Comparison of ENCODE assay signal across 16 cellular contexts in genomic region chr4:124019749-124020549, GRCh38.
DNase-seq lines count a peak whose midpoint lies in the region; ATAC-seq and TF ChIP-seq lines count a peak whose summit lies in the region.
"Had no signal": no experiment of that assay in that cellular context is flagged by ENCODE, and none has a peak within 500 bp of the region (broad histone marks: within the 10 kb centered on the region; RNA-seq: fewer than 3 reads in every experiment).

No MANE protein-coding gene starts in this region.

- H3K4me1 ChIP-seq in Caco-2 (peaks cover 18% of the 10 kb centered on the region), left ventricle myocardium inferior (peaks cover 21% of the 10 kb centered on the region)
- H3K4me1 ChIP-seq: HAP-1 had no signal

- CTCF ChIA-PET in Caco-2 (lab: Charles Lee) = no interaction called here

- no peaks in the 10 kb centered on the region for H3K36me3 Mint-ChIP-seq in Caco-2 (ENCODE audit: insufficient read depth, unreplicated experiment)
- H3K36me3 Mint-ChIP-seq in activated T-helper 1 cell treated with anti-CD3 and anti-CD28 coated beads, Interleukin-12 subunit alpha, Interleukin-12 subunit beta, Interleukin-2, Interleukin-4 antibody, amounts not matched to agents 30 ng/mL and 10 ng/mL and 1 ng/mL, durations not matched to agents 14 hours and 24 hours and 36 hours (ENCODE audit: low read depth) = no peaks in the 10 kb centered on the region

- H3K9me3 ChIP-seq in Caco-2 (no peaks in the 10 kb centered on the region; the same call in 1 of the 2 replicates), left ventricle myocardium inferior (replicated peaks) (no peaks in the 10 kb centered on the region)
- H3K9me3 ChIP-seq: HAP-1 had no signal

- intact Hi-C loops in Caco-2 (cut with micrococcal nuclease; ENCODE audit: unreplicated experiment) (loop anchor here (2.0 to 10.0 kb wide), 2 partner anchors 541 to 915 kb away; no protein-coding TSS in a partner anchor), left ventricle myocardium inferior (cut with micrococcal nuclease) (no loop called here), sciatic nerve (cut with DNase I) (no loop called here)
- intact Hi-C loops in activated T-helper 1 cell treated with anti-CD3 and anti-CD28 coated beads, Interleukin-12 subunit alpha, Interleukin-12 subunit beta, Interleukin-2, Interleukin-4 antibody, amounts not matched to agents 30 ng/mL and 10 ng/mL and 1 ng/mL, durations not matched to agents 14 hours and 24 hours and 36 hours (cut with micrococcal nuclease) = no loop called here

- BruUV-seq in Caco-2 (replicated peaks; lab: Mats Ljungman, UMichigan) = no TSS peak

- peak overlapping the region; percentile 79 for H3K27ac ChIP-seq in left ventricle myocardium inferior (replicated peaks)
- H3K27ac ChIP-seq: SJCRH30, VCaP had no signal

- POLR2A ChIA-PET in Caco-2 (lab: Charles Lee) = no interaction called here

- H3K9me3 Mint-ChIP-seq in Caco-2 (ENCODE audit: unreplicated experiment) = peaks cover 10% of the 10 kb centered on the region
- peaks cover 3% of the 10 kb centered on the region for H3K9me3 Mint-ChIP-seq in activated T-helper 1 cell treated with anti-CD3 and anti-CD28 coated beads, Interleukin-12 subunit alpha, Interleukin-12 subunit beta, Interleukin-2, Interleukin-4 antibody, amounts not matched to agents 30 ng/mL and 10 ng/mL and 1 ng/mL, durations not matched to agents 14 hours and 24 hours and 36 hours
- H3K9me3 Mint-ChIP-seq: effector memory CD8-positive, alpha-beta T cell had no signal

- H3K27me3 ChIP-seq in Caco-2 (replicated peaks; ENCODE audit: control insufficient read depth, insufficient read depth, low read length) (no peaks in the 10 kb centered on the region), left ventricle myocardium inferior (ENCODE audit: low read depth) (no peaks in the 10 kb centered on the region)
- H3K27me3 ChIP-seq: SJCRH30 had no signal

- H3K4me3 Mint-ChIP-seq in Caco-2 (ENCODE audit: unreplicated experiment) = no peak overlapping the region
- H3K4me3 Mint-ChIP-seq in activated T-helper 1 cell treated with anti-CD3 and anti-CD28 coated beads, Interleukin-12 subunit alpha, Interleukin-12 subunit beta, Interleukin-2, Interleukin-4 antibody, amounts not matched to agents 30 ng/mL and 10 ng/mL and 1 ng/mL, durations not matched to agents 14 hours and 24 hours and 36 hours = no peak overlapping the region
- H3K4me3 Mint-ChIP-seq: effector memory CD8-positive, alpha-beta T cell had no signal

- peak overlapping the region; percentile 13 for H3K27ac Mint-ChIP-seq in Caco-2 (ENCODE audit: unreplicated experiment)
- peak overlapping the region; percentile 62 for H3K27ac Mint-ChIP-seq in activated T-helper 1 cell treated with anti-CD3 and anti-CD28 coated beads, Interleukin-12 subunit alpha, Interleukin-12 subunit beta, Interleukin-2, Interleukin-4 antibody, amounts not matched to agents 30 ng/mL and 10 ng/mL and 1 ng/mL, durations not matched to agents 14 hours and 24 hours and 36 hours
- H3K27ac Mint-ChIP-seq: effector memory CD8-positive, alpha-beta T cell had no signal

- TF ChIP-seq CTCF in Caco-2 (IDR thresholded peaks at IDR 0.05; ENCODE audit: insufficient read depth in 1 of 2, low read depth in 1 of 2, low read length in 1 of 2, severe bottlenecking in 1 of 2, unreplicated experiment in 1 of 2) (no peak), left ventricle myocardium inferior (IDR thresholded peaks at IDR 0.05; ENCODE audit: borderline replicate concordance) (no peak)

- H3K27me3 Mint-ChIP-seq in Caco-2 (ENCODE audit: insufficient read depth, unreplicated experiment) = no peaks in the 10 kb centered on the region
- H3K27me3 Mint-ChIP-seq in activated T-helper 1 cell treated with anti-CD3 and anti-CD28 coated beads, Interleukin-12 subunit alpha, Interleukin-12 subunit beta, Interleukin-2, Interleukin-4 antibody, amounts not matched to agents 30 ng/mL and 10 ng/mL and 1 ng/mL, durations not matched to agents 14 hours and 24 hours and 36 hours (ENCODE audit: insufficient read depth) = no peaks in the 10 kb centered on the region
- H3K27me3 Mint-ChIP-seq: effector memory CD8-positive, alpha-beta T cell had no signal

- ATAC-seq in sciatic nerve = peak; percentile 81
- ATAC-seq in HG03378 (IDR thresholded peaks at IDR 0.05; ENCODE audit: unreplicated experiment) = no peak
- ATAC-seq: effector memory CD8-positive, alpha-beta T cell had no signal

- peaks cover 25% of the 10 kb centered on the region for H3K4me1 Mint-ChIP-seq in Caco-2 (ENCODE audit: low read depth, unreplicated experiment)
- peaks cover 22% of the 10 kb centered on the region for H3K4me1 Mint-ChIP-seq in activated T-helper 1 cell treated with anti-CD3 and anti-CD28 coated beads, Interleukin-12 subunit alpha, Interleukin-12 subunit beta, Interleukin-2, Interleukin-4 antibody, amounts not matched to agents 30 ng/mL and 10 ng/mL and 1 ng/mL, durations not matched to agents 14 hours and 24 hours and 36 hours (ENCODE audit: low read depth)

- DNase-seq in Caco-2 (no peak), left ventricle myocardium inferior (no peak), sciatic nerve (ENCODE audit: low spot score) (no peak), NCI-H1105 treated with DMSO at 0.1 percent for 48 hours (lab: John Stamatoyannopoulos, UW) (no peak), COLO668 (lab: John Stamatoyannopoulos, UW; ENCODE audit: unreplicated experiment) (no peak), hepatic stellate cell (ENCODE audit: low spot score) (no peak)
- DNase-seq in activated T-helper 1 cell treated with anti-CD3 and anti-CD28 coated beads, Interleukin-12 subunit alpha, Interleukin-12 subunit beta, Interleukin-2, Interleukin-4 antibody, amounts not matched to agents 30 ng/mL and 10 ng/mL and 1 ng/mL, durations not matched to agents 14 hours and 24 hours and 36 hours (ENCODE audit: low spot score) = no peak
- DNase-seq: activated CD8-positive, alpha-beta memory T cell treated with anti-CD3 and anti-CD28 coated beads, Interleukin-2, amount 50 U/mL, for 48 hours; effector memory CD8-positive, alpha-beta T cell; NCI-H1105; NCI-H524; SJCRH30 had no signal

- no peaks in the 10 kb centered on the region for H3K36me3 ChIP-seq in Caco-2 (ENCODE audit: control insufficient read depth, insufficient read depth, low read length)
- H3K36me3 ChIP-seq in left ventricle myocardium inferior = no peaks in the 10 kb centered on the region
- H3K36me3 ChIP-seq: HAP-1 had no signal

- H3K4me3 ChIP-seq in Caco-2 (ENCODE audit: low read depth, low read length) (no peak overlapping the region), left ventricle myocardium inferior (no peak overlapping the region)
- H3K4me3 ChIP-seq: HAP-1, SJCRH30, skin epidermis had no signal
